Comparison of ENCODE assay signal across 1 cellular context in the genomic region with DNA sequence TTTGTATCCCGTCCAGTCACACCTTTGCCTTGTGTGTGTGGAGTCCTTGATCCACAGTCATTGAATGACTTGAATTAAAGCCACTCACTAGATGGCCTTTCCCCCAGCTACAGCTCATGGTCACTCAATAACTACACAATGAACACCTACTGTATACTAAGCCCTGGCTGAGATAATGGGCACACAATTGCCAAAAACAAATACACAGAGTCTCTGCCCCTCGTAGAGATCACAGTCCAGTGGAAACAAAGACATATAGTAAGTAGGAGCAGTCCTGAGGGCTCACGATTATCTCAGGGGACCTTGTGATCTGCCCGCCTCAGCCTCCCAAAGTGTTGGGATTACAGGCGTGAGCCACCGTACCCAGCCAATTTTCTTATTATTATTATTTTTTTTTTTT.
TF ChIP-seq lines count a peak whose summit lies in the region.

No MANE protein-coding gene starts in this region.

TF ChIP-seq in IMR-90, 13 proteins besides CTCF, POLR2A, EP300 and RAD21:
- TF ChIP-seq NFE2L2 (IDR thresholded peaks at IDR 0.05; ENCODE audit: low read depth, low read length) (no peak), MAZ (IDR thresholded peaks at IDR 0.05; ENCODE audit: borderline replicate concordance, low read depth, low read length) (no peak), BHLHE40 (IDR thresholded peaks at IDR 0.05; ENCODE audit: low read depth, low read length) (no peak), SMC3 (IDR thresholded peaks at IDR 0.05; ENCODE audit: low read depth, low read length) (no peak), MXI1 (IDR thresholded peaks at IDR 0.05; ENCODE audit: borderline replicate concordance, low read depth, low read length) (no peak), MAFK (IDR thresholded peaks at IDR 0.05; ENCODE audit: low read depth, low read length) (no peak), CEBPB (IDR thresholded peaks at IDR 0.05; ENCODE audit: low read depth, low read length) (no peak), RCOR1 (IDR thresholded peaks at IDR 0.05; ENCODE audit: insufficient replicate concordance, low read length) (no peak), CHD1 (IDR thresholded peaks at IDR 0.05; ENCODE audit: low read depth, low read length) (no peak), RFX5 (IDR thresholded peaks at IDR 0.05; ENCODE audit: low read depth, low read length) (no peak)
- TF ChIP-seq, protein P1, sequence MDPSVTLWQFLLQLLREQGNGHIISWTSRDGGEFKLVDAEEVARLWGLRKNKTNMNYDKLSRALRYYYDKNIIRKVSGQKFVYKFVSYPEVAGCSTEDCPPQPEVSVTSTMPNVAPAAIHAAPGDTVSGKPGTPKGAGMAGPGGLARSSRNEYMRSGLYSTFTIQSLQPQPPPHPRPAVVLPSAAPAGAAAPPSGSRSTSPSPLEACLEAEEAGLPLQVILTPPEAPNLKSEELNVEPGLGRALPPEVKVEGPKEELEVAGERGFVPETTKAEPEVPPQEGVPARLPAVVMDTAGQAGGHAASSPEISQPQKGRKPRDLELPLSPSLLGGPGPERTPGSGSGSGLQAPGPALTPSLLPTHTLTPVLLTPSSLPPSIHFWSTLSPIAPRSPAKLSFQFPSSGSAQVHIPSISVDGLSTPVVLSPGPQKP (IDR thresholded peaks at IDR 0.05; ENCODE audit: borderline replicate concordance, low read depth, low read length): no peak
- TF ChIP-seq, protein P2, sequence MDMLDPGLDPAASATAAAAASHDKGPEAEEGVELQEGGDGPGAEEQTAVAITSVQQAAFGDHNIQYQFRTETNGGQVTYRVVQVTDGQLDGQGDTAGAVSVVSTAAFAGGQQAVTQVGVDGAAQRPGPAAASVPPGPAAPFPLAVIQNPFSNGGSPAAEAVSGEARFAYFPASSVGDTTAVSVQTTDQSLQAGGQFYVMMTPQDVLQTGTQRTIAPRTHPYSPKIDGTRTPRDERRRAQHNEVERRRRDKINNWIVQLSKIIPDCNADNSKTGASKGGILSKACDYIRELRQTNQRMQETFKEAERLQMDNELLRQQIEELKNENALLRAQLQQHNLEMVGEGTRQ (IDR thresholded peaks at IDR 0.05; ENCODE audit: low read depth, low read length): no peak
